In the genomic region with DNA sequence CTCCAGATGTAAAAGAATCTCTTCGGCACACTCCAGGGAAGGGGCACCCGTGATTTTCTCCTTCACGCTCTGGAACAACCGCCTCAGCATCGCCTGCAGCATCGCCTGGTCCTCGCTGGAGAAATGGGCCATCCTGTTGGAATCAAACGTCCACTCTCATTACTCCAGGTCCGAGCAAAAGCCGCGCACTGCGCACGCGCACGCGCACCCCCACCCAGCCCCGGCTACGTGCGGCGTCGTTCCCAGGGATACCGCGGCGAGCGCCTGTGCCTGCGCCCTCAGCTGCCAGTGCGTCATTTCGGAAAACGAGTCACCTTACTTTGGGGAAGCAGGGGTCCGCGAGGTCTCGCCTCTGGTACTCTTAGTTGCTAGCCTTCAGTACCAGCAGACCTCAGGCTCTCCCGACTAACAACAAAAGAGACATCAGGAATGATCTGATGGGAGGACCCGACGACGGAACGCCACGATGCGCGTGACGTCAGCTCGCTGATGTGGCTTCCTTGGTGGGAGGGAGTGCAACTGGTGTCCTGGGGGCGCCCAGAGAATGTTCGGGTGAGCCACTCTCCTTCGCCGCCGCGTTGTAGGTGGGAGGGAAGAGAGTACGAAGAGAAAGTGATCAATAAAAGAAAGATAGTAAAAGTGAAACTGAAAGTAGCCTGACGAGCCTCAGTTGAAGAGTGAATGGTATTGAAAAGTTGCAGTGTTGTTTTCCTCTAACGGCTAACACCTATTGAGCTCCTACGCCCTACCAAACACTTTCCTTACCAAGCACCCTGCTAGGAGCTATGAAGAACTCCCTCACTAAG, we compare ENCODE assay signal across 1 cellular context.
A peak's percentile ranks its signal among the peaks of the same experiment; 100 is the strongest.
TF ChIP-seq lines count a peak whose summit lies in the region.

A gene with protein sequence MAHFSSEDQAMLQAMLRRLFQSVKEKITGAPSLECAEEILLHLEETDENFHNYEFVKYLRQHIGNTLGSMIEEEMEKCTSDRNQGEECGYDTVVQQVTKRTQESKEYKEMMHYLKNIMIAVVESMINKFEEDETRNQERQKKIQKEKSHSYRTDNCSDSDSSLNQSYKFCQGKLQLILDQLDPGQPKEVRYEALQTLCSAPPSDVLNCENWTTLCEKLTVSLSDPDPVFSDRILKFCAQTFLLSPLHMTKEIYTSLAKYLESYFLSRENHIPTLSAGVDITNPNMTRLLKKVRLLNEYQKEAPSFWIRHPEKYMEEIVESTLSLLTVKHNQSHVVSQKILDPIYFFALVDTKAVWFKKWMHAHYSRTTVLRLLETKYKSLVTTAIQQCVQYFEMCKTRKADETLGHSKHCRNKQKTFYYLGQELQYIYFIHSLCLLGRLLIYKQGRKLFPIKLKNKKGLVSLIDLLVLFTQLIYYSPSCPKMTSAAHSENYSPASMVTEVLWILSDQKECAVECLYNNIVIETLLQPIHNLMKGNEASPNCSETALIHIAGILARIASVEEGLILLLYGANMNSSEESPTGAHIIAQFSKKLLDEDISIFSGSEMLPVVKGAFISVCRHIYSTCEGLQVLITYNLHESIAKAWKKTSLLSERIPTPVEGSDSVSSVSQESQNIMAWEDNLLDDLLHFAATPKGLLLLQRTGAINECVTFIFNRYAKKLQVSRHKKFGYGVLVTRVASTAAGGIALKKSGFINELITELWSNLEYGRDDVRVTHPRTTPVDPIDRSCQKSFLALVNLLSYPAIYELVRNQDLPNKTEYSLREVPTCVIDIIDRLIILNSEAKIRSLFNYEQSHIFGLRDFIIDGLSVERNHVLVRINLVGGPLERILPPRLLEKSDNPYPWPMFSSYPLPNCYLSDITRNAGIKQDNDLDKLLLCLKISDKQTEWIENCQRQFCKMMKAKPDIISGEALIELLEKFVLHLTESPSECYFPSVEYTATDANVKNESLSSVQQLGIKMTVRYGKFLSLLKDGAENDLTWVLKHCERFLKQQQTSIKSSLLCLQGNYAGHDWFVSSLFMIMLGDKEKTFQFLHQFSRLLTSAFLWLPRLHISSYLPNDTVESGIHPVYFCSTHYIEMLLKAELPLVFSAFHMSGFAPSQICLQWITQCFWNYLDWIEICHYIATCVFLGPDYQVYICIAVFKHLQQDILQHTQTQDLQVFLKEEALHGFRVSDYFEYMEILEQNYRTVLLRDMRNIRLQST (minus strand): TSS at position 182 of the 806 bp plus-strand sequence. CDS start 50 bp downstream, at position 132.

TF ChIP-seq in GM23338, 12 proteins besides CTCF, POLR2A, EP300 and RAD21 (continued from another document):
- TF ChIP-seq, protein P1, sequence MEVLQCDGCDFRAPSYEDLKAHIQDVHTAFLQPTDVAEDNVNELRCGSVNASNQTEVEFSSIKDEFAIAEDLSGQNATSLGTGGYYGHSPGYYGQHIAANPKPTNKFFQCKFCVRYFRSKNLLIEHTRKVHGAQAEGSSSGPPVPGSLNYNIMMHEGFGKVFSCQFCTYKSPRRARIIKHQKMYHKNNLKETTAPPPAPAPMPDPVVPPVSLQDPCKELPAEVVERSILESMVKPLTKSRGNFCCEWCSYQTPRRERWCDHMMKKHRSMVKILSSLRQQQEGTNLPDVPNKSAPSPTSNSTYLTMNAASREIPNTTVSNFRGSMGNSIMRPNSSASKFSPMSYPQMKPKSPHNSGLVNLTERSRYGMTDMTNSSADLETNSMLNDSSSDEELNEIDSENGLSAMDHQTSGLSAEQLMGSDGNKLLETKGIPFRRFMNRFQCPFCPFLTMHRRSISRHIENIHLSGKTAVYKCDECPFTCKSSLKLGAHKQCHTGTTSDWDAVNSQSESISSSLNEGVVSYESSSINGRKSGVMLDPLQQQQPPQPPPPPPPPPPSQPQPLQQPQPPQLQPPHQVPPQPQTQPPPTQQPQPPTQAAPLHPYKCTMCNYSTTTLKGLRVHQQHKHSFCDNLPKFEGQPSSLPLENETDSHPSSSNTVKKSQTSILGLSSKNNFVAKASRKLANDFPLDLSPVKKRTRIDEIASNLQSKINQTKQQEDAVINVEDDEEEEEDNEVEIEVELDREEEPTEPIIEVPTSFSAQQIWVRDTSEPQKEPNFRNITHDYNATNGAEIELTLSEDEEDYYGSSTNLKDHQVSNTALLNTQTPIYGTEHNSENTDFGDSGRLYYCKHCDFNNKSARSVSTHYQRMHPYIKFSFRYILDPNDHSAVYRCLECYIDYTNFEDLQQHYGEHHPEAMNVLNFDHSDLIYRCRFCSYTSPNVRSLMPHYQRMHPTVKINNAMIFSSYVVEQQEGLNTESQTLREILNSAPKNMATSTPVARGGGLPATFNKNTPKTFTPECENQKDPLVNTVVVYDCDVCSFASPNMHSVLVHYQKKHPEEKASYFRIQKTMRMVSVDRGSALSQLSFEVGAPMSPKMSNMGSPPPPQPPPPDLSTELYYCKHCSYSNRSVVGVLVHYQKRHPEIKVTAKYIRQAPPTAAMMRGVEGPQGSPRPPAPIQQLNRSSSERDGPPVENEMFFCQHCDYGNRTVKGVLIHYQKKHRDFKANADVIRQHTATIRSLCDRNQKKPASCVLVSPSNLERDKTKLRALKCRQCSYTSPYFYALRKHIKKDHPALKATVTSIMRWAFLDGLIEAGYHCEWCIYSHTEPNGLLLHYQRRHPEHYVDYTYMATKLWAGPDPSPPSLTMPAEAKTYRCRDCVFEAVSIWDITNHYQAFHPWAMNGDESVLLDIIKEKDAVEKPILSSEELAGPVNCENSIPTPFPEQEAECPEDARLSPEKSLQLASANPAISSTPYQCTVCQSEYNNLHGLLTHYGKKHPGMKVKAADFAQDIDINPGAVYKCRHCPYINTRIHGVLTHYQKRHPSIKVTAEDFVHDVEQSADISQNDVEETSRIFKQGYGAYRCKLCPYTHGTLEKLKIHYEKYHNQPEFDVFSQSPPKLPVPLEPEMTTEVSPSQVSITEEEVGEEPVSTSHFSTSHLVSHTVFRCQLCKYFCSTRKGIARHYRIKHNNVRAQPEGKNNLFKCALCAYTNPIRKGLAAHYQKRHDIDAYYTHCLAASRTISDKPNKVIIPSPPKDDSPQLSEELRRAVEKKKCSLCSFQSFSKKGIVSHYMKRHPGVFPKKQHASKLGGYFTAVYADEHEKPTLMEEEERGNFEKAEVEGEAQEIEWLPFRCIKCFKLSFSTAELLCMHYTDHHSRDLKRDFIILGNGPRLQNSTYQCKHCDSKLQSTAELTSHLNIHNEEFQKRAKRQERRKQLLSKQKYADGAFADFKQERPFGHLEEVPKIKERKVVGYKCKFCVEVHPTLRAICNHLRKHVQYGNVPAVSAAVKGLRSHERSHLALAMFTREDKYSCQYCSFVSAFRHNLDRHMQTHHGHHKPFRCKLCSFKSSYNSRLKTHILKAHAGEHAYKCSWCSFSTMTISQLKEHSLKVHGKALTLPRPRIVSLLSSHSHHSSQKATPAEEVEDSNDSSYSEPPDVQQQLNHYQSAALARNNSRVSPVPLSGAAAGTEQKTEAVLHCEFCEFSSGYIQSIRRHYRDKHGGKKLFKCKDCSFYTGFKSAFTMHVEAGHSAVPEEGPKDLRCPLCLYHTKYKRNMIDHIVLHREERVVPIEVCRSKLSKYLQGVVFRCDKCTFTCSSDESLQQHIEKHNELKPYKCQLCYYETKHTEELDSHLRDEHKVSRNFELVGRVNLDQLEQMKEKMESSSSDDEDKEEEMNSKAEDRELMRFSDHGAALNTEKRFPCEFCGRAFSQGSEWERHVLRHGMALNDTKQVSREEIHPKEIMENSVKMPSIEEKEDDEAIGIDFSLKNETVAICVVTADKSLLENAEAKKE (CRISPR knock-in tag; IDR thresholded peaks at IDR 0.05), result no peak
- TF ChIP-seq JUNB (IDR thresholded peaks at IDR 0.05; ENCODE audit: unreplicated experiment), result no peak
- TF ChIP-seq EZH2phosphoT487 (IDR thresholded peaks at IDR 0.05; ENCODE audit: unreplicated experiment), result no peak
- peak; percentile 81 for TF ChIP-seq POLR2AphosphoS5 (IDR thresholded peaks at IDR 0.05; ENCODE audit: low read depth)
- TF ChIP-seq ZNF114 (CRISPR knock-in tag; IDR thresholded peaks at IDR 0.05), result no peak
- TF ChIP-seq, protein P2, sequence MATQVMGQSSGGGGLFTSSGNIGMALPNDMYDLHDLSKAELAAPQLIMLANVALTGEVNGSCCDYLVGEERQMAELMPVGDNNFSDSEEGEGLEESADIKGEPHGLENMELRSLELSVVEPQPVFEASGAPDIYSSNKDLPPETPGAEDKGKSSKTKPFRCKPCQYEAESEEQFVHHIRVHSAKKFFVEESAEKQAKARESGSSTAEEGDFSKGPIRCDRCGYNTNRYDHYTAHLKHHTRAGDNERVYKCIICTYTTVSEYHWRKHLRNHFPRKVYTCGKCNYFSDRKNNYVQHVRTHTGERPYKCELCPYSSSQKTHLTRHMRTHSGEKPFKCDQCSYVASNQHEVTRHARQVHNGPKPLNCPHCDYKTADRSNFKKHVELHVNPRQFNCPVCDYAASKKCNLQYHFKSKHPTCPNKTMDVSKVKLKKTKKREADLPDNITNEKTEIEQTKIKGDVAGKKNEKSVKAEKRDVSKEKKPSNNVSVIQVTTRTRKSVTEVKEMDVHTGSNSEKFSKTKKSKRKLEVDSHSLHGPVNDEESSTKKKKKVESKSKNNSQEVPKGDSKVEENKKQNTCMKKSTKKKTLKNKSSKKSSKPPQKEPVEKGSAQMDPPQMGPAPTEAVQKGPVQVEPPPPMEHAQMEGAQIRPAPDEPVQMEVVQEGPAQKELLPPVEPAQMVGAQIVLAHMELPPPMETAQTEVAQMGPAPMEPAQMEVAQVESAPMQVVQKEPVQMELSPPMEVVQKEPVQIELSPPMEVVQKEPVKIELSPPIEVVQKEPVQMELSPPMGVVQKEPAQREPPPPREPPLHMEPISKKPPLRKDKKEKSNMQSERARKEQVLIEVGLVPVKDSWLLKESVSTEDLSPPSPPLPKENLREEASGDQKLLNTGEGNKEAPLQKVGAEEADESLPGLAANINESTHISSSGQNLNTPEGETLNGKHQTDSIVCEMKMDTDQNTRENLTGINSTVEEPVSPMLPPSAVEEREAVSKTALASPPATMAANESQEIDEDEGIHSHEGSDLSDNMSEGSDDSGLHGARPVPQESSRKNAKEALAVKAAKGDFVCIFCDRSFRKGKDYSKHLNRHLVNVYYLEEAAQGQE (IDR thresholded peaks at IDR 0.05; ENCODE audit: unreplicated experiment), result no peak
